In the genomic region with DNA sequence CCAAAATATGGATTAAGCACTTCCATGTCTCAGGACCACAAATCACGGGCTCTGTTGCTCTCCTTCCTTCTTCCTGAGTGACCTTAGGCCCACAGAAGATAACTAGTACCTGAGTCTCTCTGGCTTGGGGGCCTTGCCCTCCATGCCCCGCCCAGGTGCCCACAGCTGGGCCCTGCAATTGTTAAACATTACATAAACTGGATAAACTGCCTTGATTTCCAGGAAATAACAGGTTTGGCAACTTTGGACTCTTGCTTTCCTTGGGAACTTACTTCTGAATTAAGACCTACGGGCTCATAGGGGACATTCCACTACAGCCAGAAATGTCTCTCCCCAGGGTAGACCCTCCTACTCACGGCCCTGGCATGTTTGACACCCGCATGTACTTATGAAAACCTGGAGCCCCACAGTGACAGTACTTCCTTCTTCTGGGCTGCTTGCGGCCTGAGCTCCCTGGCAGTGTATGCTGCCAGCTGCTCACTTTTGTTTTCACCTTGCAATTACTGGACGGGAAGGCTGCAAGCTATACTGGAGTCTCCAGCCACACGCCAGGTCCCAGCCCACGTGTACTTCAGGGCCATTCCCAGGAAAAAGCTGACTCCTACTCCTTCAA, we compare ENCODE assay signal across 1 cellular context.
TF ChIP-seq lines count a peak whose summit lies in the region.

No MANE protein-coding gene starts in this region.

TF ChIP-seq in HepG2, 621 proteins besides CTCF, POLR2A, EP300 and RAD21 (continued from another document and continues in another):
- TF ChIP-seq TFAP4 (IDR thresholded peaks at IDR 0.05; ENCODE audit: borderline replicate concordance, low read depth), result peak; percentile 52; the same call in 1 of the 2 replicates
- peak; percentile 41; the same call in 1 of the 2 replicates for TF ChIP-seq ZFY (CRISPR knock-in tag; IDR thresholded peaks at IDR 0.05)
- no peak for TF ChIP-seq ATM (IDR thresholded peaks at IDR 0.05; ENCODE audit: borderline replicate concordance)
- no peak for TF ChIP-seq DBP (CRISPR knock-in tag; IDR thresholded peaks at IDR 0.05; ENCODE audit: not compliant biosample characterization)
- no peak for TF ChIP-seq ZNF567 (CRISPR knock-in tag; IDR thresholded peaks at IDR 0.05; ENCODE audit: borderline replicate concordance)
- TF ChIP-seq ZNF234 (CRISPR knock-in tag; conservative IDR thresholded peaks at IDR 0.05), result no peak
- TF ChIP-seq U2AF2 (IDR thresholded peaks at IDR 0.05; ENCODE audit: low read depth, low read length), result no peak
- TF ChIP-seq ZBTB44 (CRISPR knock-in tag; IDR thresholded peaks at IDR 0.05), result no peak
- no peak for TF ChIP-seq FOXA3 (CRISPR knock-in tag; IDR thresholded peaks at IDR 0.05)
- no peak for TF ChIP-seq STAT5B (CRISPR knock-in tag; IDR thresholded peaks at IDR 0.05)
- no peak for TF ChIP-seq ZNF670 (CRISPR knock-in tag; IDR thresholded peaks at IDR 0.05; ENCODE audit: borderline replicate concordance)
- no peak for TF ChIP-seq GLI4 (CRISPR knock-in tag; IDR thresholded peaks at IDR 0.05; ENCODE audit: borderline replicate concordance)
- TF ChIP-seq, protein P1, sequence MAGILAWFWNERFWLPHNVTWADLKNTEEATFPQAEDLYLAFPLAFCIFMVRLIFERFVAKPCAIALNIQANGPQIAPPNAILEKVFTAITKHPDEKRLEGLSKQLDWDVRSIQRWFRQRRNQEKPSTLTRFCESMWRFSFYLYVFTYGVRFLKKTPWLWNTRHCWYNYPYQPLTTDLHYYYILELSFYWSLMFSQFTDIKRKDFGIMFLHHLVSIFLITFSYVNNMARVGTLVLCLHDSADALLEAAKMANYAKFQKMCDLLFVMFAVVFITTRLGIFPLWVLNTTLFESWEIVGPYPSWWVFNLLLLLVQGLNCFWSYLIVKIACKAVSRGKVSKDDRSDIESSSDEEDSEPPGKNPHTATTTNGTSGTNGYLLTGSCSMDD (CRISPR knock-in tag; IDR thresholded peaks at IDR 0.05), result no peak
- TF ChIP-seq, protein P2, sequence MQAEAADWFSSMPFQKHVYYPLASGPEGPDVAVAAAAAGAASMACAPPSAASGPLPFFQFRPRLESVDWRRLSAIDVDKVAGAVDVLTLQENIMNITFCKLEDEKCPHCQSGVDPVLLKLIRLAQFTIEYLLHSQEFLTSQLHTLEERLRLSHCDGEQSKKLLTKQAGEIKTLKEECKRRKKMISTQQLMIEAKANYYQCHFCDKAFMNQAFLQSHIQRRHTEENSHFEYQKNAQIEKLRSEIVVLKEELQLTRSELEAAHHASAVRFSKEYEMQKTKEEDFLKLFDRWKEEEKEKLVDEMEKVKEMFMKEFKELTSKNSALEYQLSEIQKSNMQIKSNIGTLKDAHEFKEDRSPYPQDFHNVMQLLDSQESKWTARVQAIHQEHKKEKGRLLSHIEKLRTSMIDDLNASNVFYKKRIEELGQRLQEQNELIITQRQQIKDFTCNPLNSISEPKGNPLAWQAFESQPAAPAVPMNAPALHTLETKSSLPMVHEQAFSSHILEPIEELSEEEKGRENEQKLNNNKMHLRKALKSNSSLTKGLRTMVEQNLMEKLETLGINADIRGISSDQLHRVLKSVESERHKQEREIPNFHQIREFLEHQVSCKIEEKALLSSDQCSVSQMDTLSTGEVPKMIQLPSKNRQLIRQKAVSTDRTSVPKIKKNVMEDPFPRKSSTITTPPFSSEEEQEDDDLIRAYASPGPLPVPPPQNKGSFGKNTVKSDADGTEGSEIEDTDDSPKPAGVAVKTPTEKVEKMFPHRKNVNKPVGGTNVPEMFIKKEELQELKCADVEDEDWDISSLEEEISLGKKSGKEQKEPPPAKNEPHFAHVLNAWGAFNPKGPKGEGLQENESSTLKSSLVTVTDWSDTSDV (CRISPR knock-in tag; IDR thresholded peaks at IDR 0.05), result no peak
- no peak for TF ChIP-seq PHF20 (CRISPR knock-in tag; IDR thresholded peaks at IDR 0.05)
- no peak for TF ChIP-seq PHF5A (CRISPR knock-in tag; IDR thresholded peaks at IDR 0.05; ENCODE audit: low read depth, unreplicated experiment)
- 0 out of 2 replicates have a peak, but pooled peaks have one; percentile 17 for TF ChIP-seq NFKB2 (CRISPR knock-in tag; IDR thresholded peaks at IDR 0.05; ENCODE audit: borderline replicate concordance)
- no peak for TF ChIP-seq KAT2B (IDR thresholded peaks at IDR 0.05; ENCODE audit: borderline replicate concordance, low read depth, low read length)
- no peak for TF ChIP-seq CREB1 (IDR thresholded peaks at IDR 0.05)
- no peak for TF ChIP-seq CREB1 (CRISPR knock-in tag; IDR thresholded peaks at IDR 0.05)
- TF ChIP-seq RXRB (CRISPR knock-in tag; IDR thresholded peaks at IDR 0.05; ENCODE audit: borderline replicate concordance), result 0 out of 2 replicates have a peak, but pooled peaks have one; percentile 20
- no peak for TF ChIP-seq KDM4B (CRISPR knock-in tag; IDR thresholded peaks at IDR 0.05)
- TF ChIP-seq, protein P3, sequence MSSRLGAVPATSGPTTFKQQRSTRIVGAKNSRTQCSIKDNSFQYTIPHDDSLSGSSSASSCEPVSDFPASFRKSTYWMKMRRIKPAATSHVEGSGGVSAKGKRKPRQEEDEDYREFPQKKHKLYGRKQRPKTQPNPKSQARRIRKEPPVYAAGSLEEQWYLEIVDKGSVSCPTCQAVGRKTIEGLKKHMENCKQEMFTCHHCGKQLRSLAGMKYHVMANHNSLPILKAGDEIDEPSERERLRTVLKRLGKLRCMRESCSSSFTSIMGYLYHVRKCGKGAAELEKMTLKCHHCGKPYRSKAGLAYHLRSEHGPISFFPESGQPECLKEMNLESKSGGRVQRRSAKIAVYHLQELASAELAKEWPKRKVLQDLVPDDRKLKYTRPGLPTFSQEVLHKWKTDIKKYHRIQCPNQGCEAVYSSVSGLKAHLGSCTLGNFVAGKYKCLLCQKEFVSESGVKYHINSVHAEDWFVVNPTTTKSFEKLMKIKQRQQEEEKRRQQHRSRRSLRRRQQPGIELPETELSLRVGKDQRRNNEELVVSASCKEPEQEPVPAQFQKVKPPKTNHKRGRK (CRISPR knock-in tag; IDR thresholded peaks at IDR 0.05), result no peak
- TF ChIP-seq ZNF235 (CRISPR knock-in tag; IDR thresholded peaks at IDR 0.05; ENCODE audit: borderline replicate concordance), result no peak
- no peak for TF ChIP-seq ZBTB38 (CRISPR knock-in tag; IDR thresholded peaks at IDR 0.05)
- TF ChIP-seq, protein P4, sequence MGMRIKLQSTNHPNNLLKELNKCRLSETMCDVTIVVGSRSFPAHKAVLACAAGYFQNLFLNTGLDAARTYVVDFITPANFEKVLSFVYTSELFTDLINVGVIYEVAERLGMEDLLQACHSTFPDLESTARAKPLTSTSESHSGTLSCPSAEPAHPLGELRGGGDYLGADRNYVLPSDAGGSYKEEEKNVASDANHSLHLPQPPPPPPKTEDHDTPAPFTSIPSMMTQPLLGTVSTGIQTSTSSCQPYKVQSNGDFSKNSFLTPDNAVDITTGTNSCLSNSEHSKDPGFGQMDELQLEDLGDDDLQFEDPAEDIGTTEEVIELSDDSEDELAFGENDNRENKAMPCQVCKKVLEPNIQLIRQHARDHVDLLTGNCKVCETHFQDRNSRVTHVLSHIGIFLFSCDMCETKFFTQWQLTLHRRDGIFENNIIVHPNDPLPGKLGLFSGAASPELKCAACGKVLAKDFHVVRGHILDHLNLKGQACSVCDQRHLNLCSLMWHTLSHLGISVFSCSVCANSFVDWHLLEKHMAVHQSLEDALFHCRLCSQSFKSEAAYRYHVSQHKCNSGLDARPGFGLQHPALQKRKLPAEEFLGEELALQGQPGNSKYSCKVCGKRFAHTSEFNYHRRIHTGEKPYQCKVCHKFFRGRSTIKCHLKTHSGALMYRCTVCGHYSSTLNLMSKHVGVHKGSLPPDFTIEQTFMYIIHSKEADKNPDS (CRISPR knock-in tag; IDR thresholded peaks at IDR 0.05), result no peak
- TF ChIP-seq ZNF549 (CRISPR knock-in tag; IDR thresholded peaks at IDR 0.05), result no peak
- no peak for TF ChIP-seq HMGXB4 (CRISPR knock-in tag; IDR thresholded peaks at IDR 0.05; ENCODE audit: borderline replicate concordance in 1 of 2, low read depth in 1 of 2)
- no peak for TF ChIP-seq NRL (CRISPR knock-in tag; IDR thresholded peaks at IDR 0.05; ENCODE audit: borderline replicate concordance)
- no peak for TF ChIP-seq PRPF4 (IDR thresholded peaks at IDR 0.05; ENCODE audit: low read depth, low read length, poor library complexity, severe bottlenecking)
- TF ChIP-seq CBX1 (IDR thresholded peaks at IDR 0.05; ENCODE audit: low read depth), result no peak
- TF ChIP-seq ZSCAN25 (CRISPR knock-in tag; IDR thresholded peaks at IDR 0.05), result no peak
- TF ChIP-seq PRDM4 (CRISPR knock-in tag; IDR thresholded peaks at IDR 0.05; ENCODE audit: borderline replicate concordance), result no peak
- TF ChIP-seq POGZ (CRISPR knock-in tag; IDR thresholded peaks at IDR 0.05), result no peak
- TF ChIP-seq, protein P5, sequence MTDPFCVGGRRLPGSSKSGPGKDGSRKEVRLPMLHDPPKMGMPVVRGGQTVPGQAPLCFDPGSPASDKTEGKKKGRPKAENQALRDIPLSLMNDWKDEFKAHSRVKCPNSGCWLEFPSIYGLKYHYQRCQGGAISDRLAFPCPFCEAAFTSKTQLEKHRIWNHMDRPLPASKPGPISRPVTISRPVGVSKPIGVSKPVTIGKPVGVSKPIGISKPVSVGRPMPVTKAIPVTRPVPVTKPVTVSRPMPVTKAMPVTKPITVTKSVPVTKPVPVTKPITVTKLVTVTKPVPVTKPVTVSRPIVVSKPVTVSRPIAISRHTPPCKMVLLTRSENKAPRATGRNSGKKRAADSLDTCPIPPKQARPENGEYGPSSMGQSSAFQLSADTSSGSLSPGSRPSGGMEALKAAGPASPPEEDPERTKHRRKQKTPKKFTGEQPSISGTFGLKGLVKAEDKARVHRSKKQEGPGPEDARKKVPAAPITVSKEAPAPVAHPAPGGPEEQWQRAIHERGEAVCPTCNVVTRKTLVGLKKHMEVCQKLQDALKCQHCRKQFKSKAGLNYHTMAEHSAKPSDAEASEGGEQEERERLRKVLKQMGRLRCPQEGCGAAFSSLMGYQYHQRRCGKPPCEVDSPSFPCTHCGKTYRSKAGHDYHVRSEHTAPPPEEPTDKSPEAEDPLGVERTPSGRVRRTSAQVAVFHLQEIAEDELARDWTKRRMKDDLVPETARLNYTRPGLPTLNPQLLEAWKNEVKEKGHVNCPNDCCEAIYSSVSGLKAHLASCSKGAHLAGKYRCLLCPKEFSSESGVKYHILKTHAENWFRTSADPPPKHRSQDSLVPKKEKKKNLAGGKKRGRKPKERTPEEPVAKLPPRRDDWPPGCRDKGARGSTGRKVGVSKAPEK (CRISPR knock-in tag; IDR thresholded peaks at IDR 0.05; ENCODE audit: borderline replicate concordance), result no peak
- no peak for TF ChIP-seq ARNT (IDR thresholded peaks at IDR 0.05)
- TF ChIP-seq THAP11 (CRISPR knock-in tag; IDR thresholded peaks at IDR 0.05), result no peak
